Comparison of ENCODE assay signal across 1 cellular context in the genomic region with DNA sequence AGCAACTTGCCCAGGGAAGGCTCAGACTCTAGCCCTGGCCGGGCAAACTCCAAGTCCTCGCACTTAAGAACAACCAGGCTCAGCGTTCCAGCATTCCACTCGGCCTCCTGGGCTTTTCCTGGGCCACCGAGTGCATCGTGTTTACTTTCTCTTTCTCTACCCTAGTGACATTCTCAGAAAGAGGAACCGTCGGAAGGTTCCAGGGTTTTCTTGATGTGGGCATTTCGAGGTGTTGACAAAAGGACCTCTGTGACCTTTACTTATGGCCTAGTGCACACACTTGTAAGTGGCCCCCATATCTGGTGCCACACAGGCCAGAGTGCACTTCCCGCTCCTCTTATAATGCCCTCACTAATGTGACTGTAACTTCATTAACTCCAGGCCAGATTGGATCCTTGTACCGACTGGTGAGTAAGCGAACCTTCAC.
A peak's percentile ranks its signal among the peaks of the same experiment; 100 is the strongest.
TF ChIP-seq lines count a peak whose summit lies in the region.

No MANE protein-coding gene starts in this region.

TF ChIP-seq in HepG2, 621 proteins besides CTCF, POLR2A, EP300 and RAD21 (continued from another document and continues in another):
- TF ChIP-seq, protein P1, sequence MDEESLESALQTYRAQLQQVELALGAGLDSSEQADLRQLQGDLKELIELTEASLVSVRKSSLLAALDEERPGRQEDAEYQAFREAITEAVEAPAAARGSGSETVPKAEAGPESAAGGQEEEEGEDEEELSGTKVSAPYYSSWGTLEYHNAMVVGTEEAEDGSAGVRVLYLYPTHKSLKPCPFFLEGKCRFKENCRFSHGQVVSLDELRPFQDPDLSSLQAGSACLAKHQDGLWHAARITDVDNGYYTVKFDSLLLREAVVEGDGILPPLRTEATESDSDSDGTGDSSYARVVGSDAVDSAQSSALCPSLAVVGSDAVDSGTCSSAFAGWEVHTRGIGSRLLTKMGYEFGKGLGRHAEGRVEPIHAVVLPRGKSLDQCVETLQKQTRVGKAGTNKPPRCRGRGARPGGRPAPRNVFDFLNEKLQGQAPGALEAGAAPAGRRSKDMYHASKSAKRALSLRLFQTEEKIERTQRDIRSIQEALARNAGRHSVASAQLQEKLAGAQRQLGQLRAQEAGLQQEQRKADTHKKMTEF (CRISPR knock-in tag; IDR thresholded peaks at IDR 0.05), result peak; percentile 66; the same call in 1 of the 2 replicates
- TF ChIP-seq, protein P2, sequence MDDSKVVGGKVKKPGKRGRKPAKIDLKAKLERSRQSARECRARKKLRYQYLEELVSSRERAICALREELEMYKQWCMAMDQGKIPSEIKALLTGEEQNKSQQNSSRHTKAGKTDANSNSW (CRISPR knock-in tag; IDR thresholded peaks at IDR 0.05; ENCODE audit: borderline replicate concordance), result no peak
- TF ChIP-seq SOX13 (IDR thresholded peaks at IDR 0.05) (no peak), SOX13 (CRISPR knock-in tag; conservative IDR thresholded peaks at IDR 0.05 in 1 of 2, IDR thresholded peaks at IDR 0.05 in 1 of 2) (peak in 1 of 2 experiments; percentile 41; a peak in 2 of 4 replicates), ZC3H13 (CRISPR knock-in tag; IDR thresholded peaks at IDR 0.05) (no peak), ZNF333 (CRISPR knock-in tag; IDR thresholded peaks at IDR 0.05; ENCODE audit: borderline replicate concordance) (no peak), TCF12 (IDR thresholded peaks at IDR 0.05) (no peak), TCF12 (CRISPR knock-in tag; IDR thresholded peaks at IDR 0.05) (no peak), ZNF160 (CRISPR knock-in tag; IDR thresholded peaks at IDR 0.05) (no peak), HNRNPLL (IDR thresholded peaks at IDR 0.05; ENCODE audit: low read depth, low read length, poor library complexity, severe bottlenecking) (peak; percentile 51), NKX3-1 (CRISPR knock-in tag; IDR thresholded peaks at IDR 0.05) (no peak), ZNF234 (CRISPR knock-in tag; conservative IDR thresholded peaks at IDR 0.05) (no peak), SAP130 (CRISPR knock-in tag; IDR thresholded peaks at IDR 0.05; ENCODE audit: low read depth) (peak; percentile 42; the same call in 1 of the 2 replicates), EHMT2 (IDR thresholded peaks at IDR 0.05; ENCODE audit: borderline replicate concordance, low read depth, low read length) (no peak), NFE2L1 (CRISPR knock-in tag; IDR thresholded peaks at IDR 0.05; ENCODE audit: borderline replicate concordance) (no peak), AKAP8 (CRISPR knock-in tag; IDR thresholded peaks at IDR 0.05) (no peak), KMT2A (CRISPR knock-in tag; IDR thresholded peaks at IDR 0.05) (0 out of 2 replicates have a peak, but pooled peaks have one; percentile 13), ZNF781 (CRISPR knock-in tag; IDR thresholded peaks at IDR 0.05; ENCODE audit: borderline replicate concordance, not compliant biosample characterization) (no peak), ASH2L (IDR thresholded peaks at IDR 0.05; ENCODE audit: insufficient read length, low read depth, low read length) (peak; percentile 43), IKZF4 (CRISPR knock-in tag; IDR thresholded peaks at IDR 0.05; ENCODE audit: borderline replicate concordance, low read depth, not compliant biosample characterization) (no peak), ZFY (CRISPR knock-in tag; IDR thresholded peaks at IDR 0.05) (peak; percentile 59), SMARCC2 (IDR thresholded peaks at IDR 0.05) (no peak), ZNF816 (CRISPR knock-in tag; IDR thresholded peaks at IDR 0.05; ENCODE audit: borderline replicate concordance) (no peak), GABPA (IDR thresholded peaks at IDR 0.05; ENCODE audit: low read depth, low read length) (no peak), GABPA (CRISPR knock-in tag; IDR thresholded peaks at IDR 0.05; ENCODE audit: low read depth) (0 out of 2 replicates have a peak, but pooled peaks have one; percentile 25), CBX2 (IDR thresholded peaks at IDR 0.05; ENCODE audit: low read depth, low read length) (no peak), CBX2 (CRISPR knock-in tag; IDR thresholded peaks at IDR 0.05; ENCODE audit: low read depth) (no peak), ZNF615 (CRISPR knock-in tag; IDR thresholded peaks at IDR 0.05; ENCODE audit: borderline replicate concordance) (no peak), KDM4B (CRISPR knock-in tag; IDR thresholded peaks at IDR 0.05) (no peak; the same call in 1 of the 2 replicates), NAIF1 (CRISPR knock-in tag; IDR thresholded peaks at IDR 0.05; ENCODE audit: borderline replicate concordance) (0 out of 2 replicates have a peak, but pooled peaks have one; percentile 6), ZNF260 (CRISPR knock-in tag; IDR thresholded peaks at IDR 0.05; ENCODE audit: borderline replicate concordance, low read depth) (no peak), HOXA3 (CRISPR knock-in tag; IDR thresholded peaks at IDR 0.05) (peak; percentile 36; the same call in 1 of the 2 replicates), FOXK2 (IDR thresholded peaks at IDR 0.05) (peak; percentile 66; the same call in 1 of the 2 replicates), SMC3 (IDR thresholded peaks at IDR 0.05; ENCODE audit: low read length) (no peak), ZNF224 (CRISPR knock-in tag; IDR thresholded peaks at IDR 0.05) (no peak), ARID2 (CRISPR knock-in tag; IDR thresholded peaks at IDR 0.05; ENCODE audit: borderline replicate concordance) (no peak), TOE1 (CRISPR knock-in tag; IDR thresholded peaks at IDR 0.05) (0 out of 2 replicates have a peak, but pooled peaks have one; percentile 10), HMG20A (CRISPR knock-in tag; IDR thresholded peaks at IDR 0.05; ENCODE audit: borderline replicate concordance) (peak; percentile 55; the same call in 1 of the 2 replicates), ZBTB20 (CRISPR knock-in tag; IDR thresholded peaks at IDR 0.05; ENCODE audit: borderline replicate concordance, low read depth) (peak; percentile 41; the same call in 1 of the 2 replicates)
- TF ChIP-seq, protein P3, sequence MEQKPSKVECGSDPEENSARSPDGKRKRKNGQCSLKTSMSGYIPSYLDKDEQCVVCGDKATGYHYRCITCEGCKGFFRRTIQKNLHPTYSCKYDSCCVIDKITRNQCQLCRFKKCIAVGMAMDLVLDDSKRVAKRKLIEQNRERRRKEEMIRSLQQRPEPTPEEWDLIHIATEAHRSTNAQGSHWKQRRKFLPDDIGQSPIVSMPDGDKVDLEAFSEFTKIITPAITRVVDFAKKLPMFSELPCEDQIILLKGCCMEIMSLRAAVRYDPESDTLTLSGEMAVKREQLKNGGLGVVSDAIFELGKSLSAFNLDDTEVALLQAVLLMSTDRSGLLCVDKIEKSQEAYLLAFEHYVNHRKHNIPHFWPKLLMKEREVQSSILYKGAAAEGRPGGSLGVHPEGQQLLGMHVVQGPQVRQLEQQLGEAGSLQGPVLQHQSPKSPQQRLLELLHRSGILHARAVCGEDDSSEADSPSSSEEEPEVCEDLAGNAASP (CRISPR knock-in tag; IDR thresholded peaks at IDR 0.05; ENCODE audit: borderline replicate concordance), result no peak
- TF ChIP-seq, protein P4, sequence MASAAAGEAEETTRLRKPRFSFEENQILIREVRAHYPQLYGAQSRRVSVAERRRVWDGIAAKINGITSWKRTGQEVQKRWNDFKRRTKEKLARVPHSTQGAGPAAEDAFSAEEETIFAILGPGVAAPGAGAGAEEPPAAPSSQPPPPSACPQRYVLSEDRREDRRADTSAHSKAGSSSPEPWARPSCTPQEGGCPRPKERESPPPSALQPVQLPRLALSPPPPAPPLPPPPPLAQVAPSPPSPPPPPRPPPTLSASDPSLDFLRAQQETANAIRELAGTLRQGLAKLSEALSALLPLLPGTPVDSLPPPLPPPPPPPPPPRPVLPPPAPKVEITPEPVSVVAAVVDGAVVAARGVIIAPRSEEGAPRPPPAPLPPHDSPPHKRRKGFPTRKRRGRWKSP (CRISPR knock-in tag; IDR thresholded peaks at IDR 0.05), result 0 out of 2 replicates have a peak, but pooled peaks have one; percentile 32
- TF ChIP-seq, protein P5, sequence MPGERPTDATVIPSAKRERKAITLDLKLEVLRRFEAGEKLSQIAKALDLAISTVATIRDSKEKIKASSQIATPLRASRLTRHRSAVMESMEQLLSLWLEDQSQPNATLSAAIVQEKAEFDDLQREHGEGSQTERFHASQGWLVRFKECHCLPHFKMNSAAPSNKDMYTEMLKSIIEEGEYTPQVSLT (CRISPR knock-in tag; IDR thresholded peaks at IDR 0.05; ENCODE audit: borderline replicate concordance, low read depth), result no peak
- TF ChIP-seq, protein P6, sequence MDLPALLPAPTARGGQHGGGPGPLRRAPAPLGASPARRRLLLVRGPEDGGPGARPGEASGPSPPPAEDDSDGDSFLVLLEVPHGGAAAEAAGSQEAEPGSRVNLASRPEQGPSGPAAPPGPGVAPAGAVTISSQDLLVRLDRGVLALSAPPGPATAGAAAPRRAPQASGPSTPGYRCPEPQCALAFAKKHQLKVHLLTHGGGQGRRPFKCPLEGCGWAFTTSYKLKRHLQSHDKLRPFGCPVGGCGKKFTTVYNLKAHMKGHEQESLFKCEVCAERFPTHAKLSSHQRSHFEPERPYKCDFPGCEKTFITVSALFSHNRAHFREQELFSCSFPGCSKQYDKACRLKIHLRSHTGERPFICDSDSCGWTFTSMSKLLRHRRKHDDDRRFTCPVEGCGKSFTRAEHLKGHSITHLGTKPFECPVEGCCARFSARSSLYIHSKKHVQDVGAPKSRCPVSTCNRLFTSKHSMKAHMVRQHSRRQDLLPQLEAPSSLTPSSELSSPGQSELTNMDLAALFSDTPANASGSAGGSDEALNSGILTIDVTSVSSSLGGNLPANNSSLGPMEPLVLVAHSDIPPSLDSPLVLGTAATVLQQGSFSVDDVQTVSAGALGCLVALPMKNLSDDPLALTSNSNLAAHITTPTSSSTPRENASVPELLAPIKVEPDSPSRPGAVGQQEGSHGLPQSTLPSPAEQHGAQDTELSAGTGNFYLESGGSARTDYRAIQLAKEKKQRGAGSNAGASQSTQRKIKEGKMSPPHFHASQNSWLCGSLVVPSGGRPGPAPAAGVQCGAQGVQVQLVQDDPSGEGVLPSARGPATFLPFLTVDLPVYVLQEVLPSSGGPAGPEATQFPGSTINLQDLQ (CRISPR knock-in tag; IDR thresholded peaks at IDR 0.05), result no peak
- TF ChIP-seq, protein P7, sequence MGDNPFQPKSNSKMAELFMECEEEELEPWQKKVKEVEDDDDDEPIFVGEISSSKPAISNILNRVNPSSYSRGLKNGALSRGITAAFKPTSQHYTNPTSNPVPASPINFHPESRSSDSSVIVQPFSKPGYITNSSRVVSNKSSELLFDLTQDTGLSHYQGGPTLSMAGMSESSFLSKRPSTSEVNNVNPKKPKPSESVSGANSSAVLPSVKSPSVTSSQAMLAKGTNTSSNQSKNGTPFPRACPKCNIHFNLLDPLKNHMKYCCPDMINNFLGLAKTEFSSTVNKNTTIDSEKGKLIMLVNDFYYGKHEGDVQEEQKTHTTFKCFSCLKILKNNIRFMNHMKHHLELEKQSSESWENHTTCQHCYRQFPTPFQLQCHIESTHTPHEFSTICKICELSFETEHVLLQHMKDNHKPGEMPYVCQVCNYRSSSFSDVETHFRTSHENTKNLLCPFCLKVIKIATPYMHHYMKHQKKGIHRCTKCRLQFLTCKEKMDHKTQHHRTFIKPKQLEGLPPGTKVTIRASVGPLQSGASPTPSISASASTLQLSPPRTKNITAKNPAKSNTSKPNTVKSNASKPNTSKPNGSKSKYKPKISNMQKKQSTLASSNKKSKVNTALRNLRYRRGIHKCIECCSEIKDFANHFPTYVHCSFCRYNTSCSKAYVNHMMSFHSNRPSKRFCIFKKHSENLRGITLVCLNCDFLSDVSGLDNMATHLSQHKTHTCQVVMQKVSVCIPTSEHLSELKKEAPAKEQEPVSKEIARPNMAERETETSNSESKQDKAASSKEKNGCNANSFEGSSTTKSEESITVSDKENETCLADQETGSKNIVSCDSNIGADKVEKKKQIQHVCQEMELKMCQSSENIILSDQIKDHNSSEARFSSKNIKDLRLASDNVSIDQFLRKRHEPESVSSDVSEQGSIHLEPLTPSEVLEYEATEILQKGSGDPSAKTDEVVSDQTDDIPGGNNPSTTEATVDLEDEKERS (CRISPR knock-in tag; IDR thresholded peaks at IDR 0.05), result peak; percentile 69; the same call in 1 of the 2 replicates
- TF ChIP-seq, protein P8, sequence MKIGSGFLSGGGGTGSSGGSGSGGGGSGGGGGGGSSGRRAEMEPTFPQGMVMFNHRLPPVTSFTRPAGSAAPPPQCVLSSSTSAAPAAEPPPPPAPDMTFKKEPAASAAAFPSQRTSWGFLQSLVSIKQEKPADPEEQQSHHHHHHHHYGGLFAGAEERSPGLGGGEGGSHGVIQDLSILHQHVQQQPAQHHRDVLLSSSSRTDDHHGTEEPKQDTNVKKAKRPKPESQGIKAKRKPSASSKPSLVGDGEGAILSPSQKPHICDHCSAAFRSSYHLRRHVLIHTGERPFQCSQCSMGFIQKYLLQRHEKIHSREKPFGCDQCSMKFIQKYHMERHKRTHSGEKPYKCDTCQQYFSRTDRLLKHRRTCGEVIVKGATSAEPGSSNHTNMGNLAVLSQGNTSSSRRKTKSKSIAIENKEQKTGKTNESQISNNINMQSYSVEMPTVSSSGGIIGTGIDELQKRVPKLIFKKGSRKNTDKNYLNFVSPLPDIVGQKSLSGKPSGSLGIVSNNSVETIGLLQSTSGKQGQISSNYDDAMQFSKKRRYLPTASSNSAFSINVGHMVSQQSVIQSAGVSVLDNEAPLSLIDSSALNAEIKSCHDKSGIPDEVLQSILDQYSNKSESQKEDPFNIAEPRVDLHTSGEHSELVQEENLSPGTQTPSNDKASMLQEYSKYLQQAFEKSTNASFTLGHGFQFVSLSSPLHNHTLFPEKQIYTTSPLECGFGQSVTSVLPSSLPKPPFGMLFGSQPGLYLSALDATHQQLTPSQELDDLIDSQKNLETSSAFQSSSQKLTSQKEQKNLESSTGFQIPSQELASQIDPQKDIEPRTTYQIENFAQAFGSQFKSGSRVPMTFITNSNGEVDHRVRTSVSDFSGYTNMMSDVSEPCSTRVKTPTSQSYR (CRISPR knock-in tag; IDR thresholded peaks at IDR 0.05; ENCODE audit: borderline replicate concordance), result no peak
- TF ChIP-seq, protein P9, sequence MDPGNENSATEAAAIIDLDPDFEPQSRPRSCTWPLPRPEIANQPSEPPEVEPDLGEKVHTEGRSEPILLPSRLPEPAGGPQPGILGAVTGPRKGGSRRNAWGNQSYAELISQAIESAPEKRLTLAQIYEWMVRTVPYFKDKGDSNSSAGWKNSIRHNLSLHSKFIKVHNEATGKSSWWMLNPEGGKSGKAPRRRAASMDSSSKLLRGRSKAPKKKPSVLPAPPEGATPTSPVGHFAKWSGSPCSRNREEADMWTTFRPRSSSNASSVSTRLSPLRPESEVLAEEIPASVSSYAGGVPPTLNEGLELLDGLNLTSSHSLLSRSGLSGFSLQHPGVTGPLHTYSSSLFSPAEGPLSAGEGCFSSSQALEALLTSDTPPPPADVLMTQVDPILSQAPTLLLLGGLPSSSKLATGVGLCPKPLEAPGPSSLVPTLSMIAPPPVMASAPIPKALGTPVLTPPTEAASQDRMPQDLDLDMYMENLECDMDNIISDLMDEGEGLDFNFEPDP (CRISPR knock-in tag; conservative IDR thresholded peaks at IDR 0.05), result no peak
- TF ChIP-seq, protein P10, sequence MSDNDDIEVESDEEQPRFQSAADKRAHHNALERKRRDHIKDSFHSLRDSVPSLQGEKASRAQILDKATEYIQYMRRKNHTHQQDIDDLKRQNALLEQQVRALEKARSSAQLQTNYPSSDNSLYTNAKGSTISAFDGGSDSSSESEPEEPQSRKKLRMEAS (IDR thresholded peaks at IDR 0.05), result peak; percentile 73
